ENCODE assay signal across 1 cellular context in genomic region chr12:1795221-1795784, GRCh38.
TF ChIP-seq lines count a peak whose summit lies in the region.

No MANE protein-coding gene starts in this region.

TF ChIP-seq in GM23338, 12 proteins besides CTCF, POLR2A, EP300 and RAD21 (continued from another document):
- TF ChIP-seq, protein P1, sequence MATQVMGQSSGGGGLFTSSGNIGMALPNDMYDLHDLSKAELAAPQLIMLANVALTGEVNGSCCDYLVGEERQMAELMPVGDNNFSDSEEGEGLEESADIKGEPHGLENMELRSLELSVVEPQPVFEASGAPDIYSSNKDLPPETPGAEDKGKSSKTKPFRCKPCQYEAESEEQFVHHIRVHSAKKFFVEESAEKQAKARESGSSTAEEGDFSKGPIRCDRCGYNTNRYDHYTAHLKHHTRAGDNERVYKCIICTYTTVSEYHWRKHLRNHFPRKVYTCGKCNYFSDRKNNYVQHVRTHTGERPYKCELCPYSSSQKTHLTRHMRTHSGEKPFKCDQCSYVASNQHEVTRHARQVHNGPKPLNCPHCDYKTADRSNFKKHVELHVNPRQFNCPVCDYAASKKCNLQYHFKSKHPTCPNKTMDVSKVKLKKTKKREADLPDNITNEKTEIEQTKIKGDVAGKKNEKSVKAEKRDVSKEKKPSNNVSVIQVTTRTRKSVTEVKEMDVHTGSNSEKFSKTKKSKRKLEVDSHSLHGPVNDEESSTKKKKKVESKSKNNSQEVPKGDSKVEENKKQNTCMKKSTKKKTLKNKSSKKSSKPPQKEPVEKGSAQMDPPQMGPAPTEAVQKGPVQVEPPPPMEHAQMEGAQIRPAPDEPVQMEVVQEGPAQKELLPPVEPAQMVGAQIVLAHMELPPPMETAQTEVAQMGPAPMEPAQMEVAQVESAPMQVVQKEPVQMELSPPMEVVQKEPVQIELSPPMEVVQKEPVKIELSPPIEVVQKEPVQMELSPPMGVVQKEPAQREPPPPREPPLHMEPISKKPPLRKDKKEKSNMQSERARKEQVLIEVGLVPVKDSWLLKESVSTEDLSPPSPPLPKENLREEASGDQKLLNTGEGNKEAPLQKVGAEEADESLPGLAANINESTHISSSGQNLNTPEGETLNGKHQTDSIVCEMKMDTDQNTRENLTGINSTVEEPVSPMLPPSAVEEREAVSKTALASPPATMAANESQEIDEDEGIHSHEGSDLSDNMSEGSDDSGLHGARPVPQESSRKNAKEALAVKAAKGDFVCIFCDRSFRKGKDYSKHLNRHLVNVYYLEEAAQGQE (IDR thresholded peaks at IDR 0.05; ENCODE audit: unreplicated experiment): no peak
- TF ChIP-seq EZH2phosphoT487 (IDR thresholded peaks at IDR 0.05; ENCODE audit: unreplicated experiment) (no peak), JUNB (IDR thresholded peaks at IDR 0.05; ENCODE audit: unreplicated experiment) (no peak), ZNF114 (CRISPR knock-in tag; IDR thresholded peaks at IDR 0.05) (no peak), STAT1 (IDR thresholded peaks at IDR 0.05; ENCODE audit: unreplicated experiment) (no peak), CREB1 (CRISPR knock-in tag; IDR thresholded peaks at IDR 0.05; ENCODE audit: low read depth) (no peak), ZNF331 (CRISPR knock-in tag; IDR thresholded peaks at IDR 0.05; ENCODE audit: low read depth) (no peak), NANOG (IDR thresholded peaks at IDR 0.05; ENCODE audit: borderline replicate concordance) (no peak)
- TF ChIP-seq, protein P2, sequence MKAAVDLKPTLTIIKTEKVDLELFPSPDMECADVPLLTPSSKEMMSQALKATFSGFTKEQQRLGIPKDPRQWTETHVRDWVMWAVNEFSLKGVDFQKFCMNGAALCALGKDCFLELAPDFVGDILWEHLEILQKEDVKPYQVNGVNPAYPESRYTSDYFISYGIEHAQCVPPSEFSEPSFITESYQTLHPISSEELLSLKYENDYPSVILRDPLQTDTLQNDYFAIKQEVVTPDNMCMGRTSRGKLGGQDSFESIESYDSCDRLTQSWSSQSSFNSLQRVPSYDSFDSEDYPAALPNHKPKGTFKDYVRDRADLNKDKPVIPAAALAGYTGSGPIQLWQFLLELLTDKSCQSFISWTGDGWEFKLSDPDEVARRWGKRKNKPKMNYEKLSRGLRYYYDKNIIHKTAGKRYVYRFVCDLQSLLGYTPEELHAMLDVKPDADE (IDR thresholded peaks at IDR 0.05): no peak
TF ChIP-seq in GM23338: peak in this region for 0.
